20 cellular contexts compared by ENCODE assay signal in the genomic region with DNA sequence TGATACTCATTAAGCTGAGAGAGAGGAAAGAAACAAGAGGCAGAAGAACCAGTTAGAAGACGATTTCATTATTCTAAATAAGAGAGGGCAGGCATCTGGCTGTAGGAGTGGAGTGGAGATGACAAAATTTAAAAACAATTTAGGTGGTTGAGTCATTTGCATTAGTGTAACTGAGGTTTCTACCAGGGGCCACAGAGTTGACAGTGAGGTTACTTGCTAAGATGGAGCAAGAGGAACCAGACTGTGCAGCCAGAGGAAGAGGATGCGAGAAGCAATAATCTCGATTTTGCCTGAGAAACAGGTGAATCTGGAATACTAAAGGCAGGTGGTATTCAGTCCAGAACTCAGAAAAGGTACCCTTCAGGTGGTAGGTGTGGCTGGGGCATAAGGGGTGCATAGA.
"Had no signal": no experiment of that assay in that cellular context is flagged by ENCODE, and none has a peak within 500 bp of the region (broad histone marks: within the 10 kb centered on the region; RNA-seq: fewer than 3 reads in every experiment).

No MANE protein-coding gene starts in this region.

- H3K36me3 Mint-ChIP-seq: neural progenitor cell had no signal

- H3K4me3 Mint-ChIP-seq: activated CD4-positive, alpha-beta T cell treated with anti-CD3 and anti-CD28 coated beads, Interleukin-2, amount 10 ng/mL, durations not matched to agents 7 days and 5 days; endodermal cell; neural progenitor cell had no signal

- H3K27ac Mint-ChIP-seq: activated CD4-positive, alpha-beta T cell treated with anti-CD3 and anti-CD28 coated beads, Interleukin-2, amount 10 ng/mL, durations not matched to agents 7 days and 5 days; endodermal cell; neural progenitor cell had no signal

- DNase-seq: activated CD4-positive, alpha-beta T cell treated with anti-CD3 and anti-CD28 coated beads, Interleukin-2, amount 10 ng/mL, durations not matched to agents 7 days and 5 days; activated CD8-positive, alpha-beta memory T cell treated with anti-CD3 and anti-CD28 coated beads for 24 hours; activated CD8-positive, alpha-beta memory T cell treated with anti-CD3 and anti-CD28 coated beads, Interleukin-2, amount 50 U/mL, for 4 hours; activated gamma-delta T cell treated with Interleukin-2 at 50 U/mL for 16 hours; activated T-cell treated with anti-CD3 and anti-CD28 coated beads, Interleukin-2, amount 50 U/mL, for 48 hours; anterior cingulate cortex; body of pancreas; cortex of kidney; endodermal cell; esophagus squamous epithelium; gastrocnemius medialis; head of caudate nucleus; hypothalamus; left ventricle myocardium inferior; naive thymus-derived CD8-positive, alpha-beta T cell; stimulated activated CD4-positive, alpha-beta T cell treated with anti-CD3 and anti-CD28 coated beads, Interleukin-15, amount 100 ng/mL, for 24 hours; stimulated activated CD4-positive, alpha-beta T cell treated with anti-CD3 and anti-CD28 coated beads, Interleukin-4, amount 100 ng/mL, for 1 hour; stomach had no signal

- ATAC-seq: body of pancreas; gastrocnemius medialis; naive thymus-derived CD8-positive, alpha-beta T cell; sciatic nerve had no signal

- H3K4me1 Mint-ChIP-seq: activated CD4-positive, alpha-beta T cell treated with anti-CD3 and anti-CD28 coated beads, Interleukin-2, amount 10 ng/mL, durations not matched to agents 7 days and 5 days; neural progenitor cell had no signal

- H3K27me3 Mint-ChIP-seq: activated CD4-positive, alpha-beta T cell treated with anti-CD3 and anti-CD28 coated beads, Interleukin-2, amount 10 ng/mL, durations not matched to agents 7 days and 5 days; naive thymus-derived CD8-positive, alpha-beta T cell had no signal
